9 cellular contexts compared by ENCODE assay signal in genomic region chr2:218876562-218877219, GRCh38. TPM values are rescaled to one million over a fixed set of nuclear protein-coding genes. Genes with fewer than 3 reads are reported as not detected.
DNase-seq lines count a peak whose midpoint lies in the region; ATAC-seq, FAIRE-seq and TF ChIP-seq lines count a peak whose summit lies in the region.
"Had no signal": no experiment of that assay in that cellular context is flagged by ENCODE, and none has a peak within 500 bp of the region (broad histone marks: within the 10 kb centered on the region; RNA-seq: fewer than 3 reads in every experiment).

No MANE protein-coding gene starts in this region.

- peaks cover 19% of the 10 kb centered on the region for H3K27me3 Mint-ChIP-seq in activated B cell treated with CpG ODN at 0.5 μM for 24 hours
- H3K27me3 Mint-ChIP-seq in central memory CD8-positive, alpha-beta T cell: peaks cover 19% of the 10 kb centered on the region

- no peaks in the 10 kb centered on the region for H3K36me3 Mint-ChIP-seq in activated B cell treated with CpG ODN at 0.5 μM for 24 hours (ENCODE audit: low read depth)
- peaks cover 13% of the 10 kb centered on the region for H3K36me3 Mint-ChIP-seq in central memory CD8-positive, alpha-beta T cell (ENCODE audit: insufficient read depth)

- H3K27ac Mint-ChIP-seq in activated B cell treated with CpG ODN at 0.5 μM for 24 hours: no peak overlapping the region
- no peak overlapping the region for H3K27ac Mint-ChIP-seq in central memory CD8-positive, alpha-beta T cell (ENCODE audit: low read depth)

- no peaks in the 10 kb centered on the region for H3K9me3 Mint-ChIP-seq in activated B cell treated with CpG ODN at 0.5 μM for 24 hours
- no peaks in the 10 kb centered on the region for H3K9me3 Mint-ChIP-seq in central memory CD8-positive, alpha-beta T cell

- no peak overlapping the region for H3K4me3 Mint-ChIP-seq in activated B cell treated with CpG ODN at 0.5 μM for 24 hours
- H3K4me3 Mint-ChIP-seq in central memory CD8-positive, alpha-beta T cell: no peak overlapping the region

- peaks cover 12% of the 10 kb centered on the region; the same call in 1 of the 3 replicates for H3K4me1 ChIP-seq in A549

- 7% methylated on average over 3 of the region's 3 CpGs for WGBS in A549 (ENCODE audit: missing lambda C conversion rate)

- no peak for TF ChIP-seq EP300 in A549 (IDR thresholded peaks at IDR 0.05)

- no peak overlapping the region for H3K4me3 ChIP-seq in A549

- FAIRE-seq in A549 (lab: Jason Lieb, UNC): no peak
- FAIRE-seq in GM12892 (lab: Jason Lieb, UNC): peak; percentile 56

- POLR2A ChIA-PET in A549 (lab: Yijun Ruan, JAX) (no interaction called here), activated B cell treated with CpG ODN at 0.5 μM for 24 hours (lab: Charles Lee) (interaction anchor here (1.1 to 20.0 kb wide), 2 partner anchors 16 to 17 kb away, joined by 4 to 969 read pairs; no protein-coding TSS in a partner anchor)

- TF ChIP-seq POLR2A in A549 (IDR thresholded peaks at IDR 0.05; ENCODE audit: low read length): no peak
- no peak for TF ChIP-seq POLR2A in GM12892 (IDR thresholded peaks at IDR 0.05; ENCODE audit: low read depth, low read length)

- ATAC-seq in A549 (peak; percentile 33 to 67; a peak in 5 of 6 replicates), activated B cell treated with CpG ODN at 0.5 μM for 24 hours (ENCODE audit: low read depth) (no peak), left colon (peak; percentile 49), HG03280 (IDR thresholded peaks at IDR 0.05; ENCODE audit: unreplicated experiment) (no peak)
- ATAC-seq in central memory CD8-positive, alpha-beta T cell (replicated peaks; ENCODE audit: extremely low read depth, poor library complexity, severe bottlenecking): no peak

- DNase-seq in A549 (ENCODE audit: low read depth in 1 of 2, low spot score in 1 of 2): peak; percentile 62 to 72
- DNase-seq in GM12892 (ENCODE audit: insufficient read length): no peak
- DNase-seq in NCI-H2227 (lab: John Stamatoyannopoulos, UW; ENCODE audit: unreplicated experiment): peak; percentile 88
- peak; percentile 58 for DNase-seq in activated B cell treated with CpG ODN at 0.5 μM for 24 hours
- DNase-seq in central memory CD8-positive, alpha-beta T cell (ENCODE audit: low spot score in 2 of 2): peak; percentile 71 to 72
- DNase-seq in left colon: peak in 1 of 2 donors; percentile 71
- DNase-seq in stimulated activated CD4-positive, alpha-beta T cell treated with anti-CD3 and anti-CD28 coated beads, TNF-alpha, amount 100 ng/mL, for 1 hour (ENCODE audit: low read depth in 3 of 3, low spot score in 1 of 3): peak in 2 of 3 donors; percentile 63 to 64

- TF ChIP-seq RAD21 in A549 (conservative IDR thresholded peaks at IDR 0.05 in 1 of 2, IDR thresholded peaks at IDR 0.05 in 1 of 2): peak; percentile 75 to 90

- TF ChIP-seq CTCF in A549 (IDR thresholded peaks at IDR 0.05) (peak; percentile 85), activated B cell treated with CpG ODN at 0.5 μM for 24 hours (IDR thresholded peaks at IDR 0.05) (peak; percentile 65)

- intact Hi-C loops in activated B cell treated with CpG ODN at 0.5 μM for 24 hours (cut with micrococcal nuclease) (loop anchor here (1.0 kb wide), 4 partner anchors 22 to 105 kb away; partner anchors contain the start of gene CDK5R2), left colon (cut with DNase I, micrococcal nuclease) (no loop called here)

- no peaks in the 10 kb centered on the region for H3K9me3 ChIP-seq in A549

- H3K27ac ChIP-seq in A549: no peak overlapping the region

- H3K4me1 Mint-ChIP-seq in activated B cell treated with CpG ODN at 0.5 μM for 24 hours: peaks cover 55% of the 10 kb centered on the region
- H3K4me1 Mint-ChIP-seq in central memory CD8-positive, alpha-beta T cell: peaks cover 40% of the 10 kb centered on the region

- H3K4me2 ChIP-seq in A549: no peak overlapping the region

- CTCF ChIA-PET in A549 (lab: Yijun Ruan, JAX): interaction anchor here (0.5 to 23.0 kb wide), 51 partner anchors 8 to 480 kb away, joined by 3 to 665 read pairs (median 4); partner anchors contain the start of genes CDK5R2, WNT6 and ZFAND2B
- CTCF ChIA-PET in activated B cell treated with CpG ODN at 0.5 μM for 24 hours (lab: Charles Lee): interaction anchor here (0.6 to 21.7 kb wide), 22 partner anchors 8 to 183 kb away, joined by 3 to 1062 read pairs (median 5); partner anchors contain the start of genes CDK5R2 and WNT6

TF ChIP-seq in A549, 52 proteins besides CTCF, POLR2A, EP300 and RAD21:
- TF ChIP-seq FOSB (CRISPR knock-in tag; IDR thresholded peaks at IDR 0.05) (no peak), SMC3 (IDR thresholded peaks at IDR 0.05) (peak; percentile 86), CBX2 (IDR thresholded peaks at IDR 0.05; ENCODE audit: borderline replicate concordance, low read depth) (no peak)

RNA-seq across cellular contexts. Expression of gene WNT10A, which starts 4.0 kb away (rescaled TPM):
- not detected in 2 replicates for polyA plus RNA-seq in A549 (2011; rRNA removed)
- 0.01 and 0.03 TPM in 2 replicates for polyA plus RNA-seq in A549 (2012; cell fraction: cytosol; rRNA removed)
- 0.02 and 0.04 TPM in 2 replicates for polyA plus RNA-seq in A549 (2012; cell fraction: nucleus; rRNA removed)
- 0.04 TPM in 2 of 3 replicates, not detected in the other for polyA plus RNA-seq in A549 (2017; fragmentation: RNase III; extraction: RNeasy Plus Mini Kit Qiagen cat#74134 plus additional on column Dnase treatment)
- not detected in 2 replicates for polyA minus RNA-seq in A549 (2011; rRNA and poly(A)+ RNA removed)
- polyA plus RNA-seq in GM12892 (2012; ENCODE audit: missing spikeins): 34.9 TPM
- 26.9 and 31.8 TPM in 2 replicates for total RNA-seq in activated B cell treated with CpG ODN at 0.5 μM for 24 hours
- 1 to 10 TPM in 1 of 2 donors, under 1 TPM in 1; 0.31 to 1.9 TPM for total RNA-seq in left colon
- total RNA-seq: skeletal muscle tissue had no signal

RNA-seq across cellular contexts. Expression of gene WNT6, which starts 17.1 kb away (rescaled TPM):
- 0.05 and 0.06 TPM in 2 replicates for polyA plus RNA-seq in A549 (2011; rRNA removed)
- polyA plus RNA-seq in A549 (2012; cell fraction: cytosol; rRNA removed): 0.15 and 0.44 TPM in 2 replicates
- polyA plus RNA-seq in A549 (2012; cell fraction: nucleus; rRNA removed): 0.05 and 0.40 TPM in 2 replicates
- polyA plus RNA-seq in A549 (2017; fragmentation: RNase III; extraction: RNeasy Plus Mini Kit Qiagen cat#74134 plus additional on column Dnase treatment): 0.08 to 0.28 TPM (median 0.10 TPM) in 3 replicates
- polyA minus RNA-seq in A549 (2011; rRNA and poly(A)+ RNA removed): not detected in 2 replicates
- polyA plus RNA-seq in GM12892 (2012; ENCODE audit: missing spikeins): not detected
- total RNA-seq in activated B cell treated with CpG ODN at 0.5 μM for 24 hours: 0.83 and 0.89 TPM in 2 replicates
- under 1 TPM; 0.43 to 0.92 TPM for total RNA-seq in left colon
- total RNA-seq: skeletal muscle tissue had no signal

RNA-seq across cellular contexts. Expression of gene PRKAG3, which starts 45.1 kb away (rescaled TPM):
- polyA plus RNA-seq in A549 (2011; rRNA removed) (not detected in 2 replicates), A549 (2017; fragmentation: RNase III; extraction: RNeasy Plus Mini Kit Qiagen cat#74134 plus additional on column Dnase treatment) (not detected in 3 replicates)
- polyA plus RNA-seq in A549 (2012; cell fraction: cytosol; rRNA removed): not detected in 2 replicates
- not detected in 2 replicates for polyA plus RNA-seq in A549 (2012; cell fraction: nucleus; rRNA removed)
- not detected in 2 replicates for polyA minus RNA-seq in A549 (2011; rRNA and poly(A)+ RNA removed)
- not detected for polyA plus RNA-seq in GM12892 (2012; ENCODE audit: missing spikeins)
- total RNA-seq in activated B cell treated with CpG ODN at 0.5 μM for 24 hours (not detected in 2 replicates), left colon (not detected)

Comparison
In these comparisons a context has a peak if more than half of its experiments do, and no peak if none do; other contexts are left out.
1. ATAC-seq: peak in A549 (2 of 2) and left colon (single experiment); none in activated B cell treated with CpG ODN at 0.5 μM for 24 hours (single experiment), central memory CD8-positive, alpha-beta T cell (single experiment) and HG03280 (single experiment).